In the genomic region with DNA sequence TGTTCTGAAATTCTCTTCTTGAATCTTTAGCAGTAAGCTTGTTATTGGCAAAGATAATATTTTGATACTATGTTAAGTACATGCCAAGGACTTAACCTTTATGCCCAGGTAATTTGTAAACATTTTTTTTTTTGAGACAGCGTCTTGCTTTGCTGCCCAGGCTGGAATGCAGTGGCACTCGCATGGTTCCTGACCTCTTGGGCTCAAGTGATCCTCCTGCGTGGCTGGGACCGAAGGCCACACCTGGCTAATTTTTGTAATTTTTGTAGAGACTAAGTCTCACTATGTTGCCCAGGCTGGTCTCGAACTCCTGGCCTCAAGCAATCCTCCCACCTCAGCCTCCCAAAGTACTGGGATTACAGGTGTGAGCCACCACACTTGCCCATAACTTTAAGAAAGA, we compare ENCODE assay signal across 24 cellular contexts.
"Had no signal": no experiment of that assay in that cellular context is flagged by ENCODE, and none has a peak within 500 bp of the region (broad histone marks: within the 10 kb centered on the region; RNA-seq: fewer than 3 reads in every experiment).

No MANE protein-coding gene starts in this region.

- ATAC-seq: effector memory CD8-positive, alpha-beta T cell; gastrocnemius medialis; heart right ventricle; left ventricle myocardium superior had no signal

- H3K36me3 ChIP-seq: colonic mucosa, esophagus squamous epithelium, gastrocnemius medialis, heart right ventricle, lower lobe of right lung had no signal

- H3K27ac ChIP-seq: colonic mucosa, gastrocnemius medialis, heart right ventricle, lower lobe of right lung had no signal

- H3K9me3 ChIP-seq: colonic mucosa, esophagus squamous epithelium, gastrocnemius medialis, lower lobe of right lung, mucosa of descending colon had no signal

- H3K4me1 ChIP-seq: gastrocnemius medialis, lower lobe of right lung had no signal

- H3K4me3 ChIP-seq: colonic mucosa, esophagus squamous epithelium, gastrocnemius medialis, heart right ventricle, lower lobe of right lung, mucosa of descending colon had no signal

- H3K27me3 ChIP-seq: colonic mucosa, gastrocnemius medialis had no signal

- DNase-seq: colonic mucosa; cortex of kidney; effector CD8-positive, alpha-beta T cell; effector memory CD8-positive, alpha-beta T cell; endodermal cell; erythroblast; esophagus squamous epithelium; foreskin fibroblast; foreskin melanocyte; gastrocnemius medialis; glutamatergic neuron; head of caudate nucleus; heart right ventricle; hippocampal formation; immature natural killer cell; islet precursor cell; kidney; kidney glomerular epithelial cell; left colon; left ventricle myocardium superior; lower lobe of right lung; mesenchymal stem cell; mucosa of descending colon; naive B cell had no signal
